ENCODE assay signal across 19 cellular contexts in genomic region chr1:206460846-206461426, GRCh38. TPM values are rescaled to one million over a fixed set of nuclear protein-coding genes. Genes with fewer than 3 reads are reported as not detected.
A peak's percentile ranks its signal among the peaks of the same experiment; 100 is the strongest.
DNase-seq lines count a peak whose midpoint lies in the region; TF ChIP-seq lines count a peak whose summit lies in the region.
"Had no signal": no experiment of that assay in that cellular context is flagged by ENCODE, and none has a peak within 500 bp of the region (broad histone marks: within the 10 kb centered on the region; RNA-seq: fewer than 3 reads in every experiment).

No MANE protein-coding gene starts in this region.

- H3K36me3 Mint-ChIP-seq in dendritic cell treated with granulocyte-macrophage colony-stimulating factor and Interleukin-4, amounts not matched to agents 40 ng/mL and 50 ng/mL, for 4 days (ENCODE audit: low read depth) = peaks cover 78% of the 10 kb centered on the region
- H3K36me3 Mint-ChIP-seq in nephron progenitor cell (ENCODE audit: low read depth) = peaks cover 38% of the 10 kb centered on the region
- H3K36me3 Mint-ChIP-seq: activated naive CD4-positive, alpha-beta T cell treated with anti-CD3 and anti-CD28 coated beads, Interleukin-2, amount 50 U/mL, for 24 hours; naive B cell had no signal

- intact Hi-C loops in dendritic cell treated with granulocyte-macrophage colony-stimulating factor and Interleukin-4, amounts not matched to agents 40 ng/mL and 50 ng/mL, for 4 days (cut with micrococcal nuclease) = no loop called here
- intact Hi-C loops in vagina (cut with DNase I) = no loop called here

- DNase-seq in cardiac muscle cell (ENCODE audit: low read depth in 1 of 2, low spot score in 1 of 2) (peak in 1 of 2 donors; percentile 76), nephron progenitor cell (no peak), vagina (ENCODE audit: extremely low spot score in 2 of 2) (no peak), NCI-H187 (lab: John Stamatoyannopoulos, UW) (no peak), SK-N-DZ (ENCODE audit: low spot score) (no peak), NCI-H345 treated with DMSO at 0.1 percent for 48 hours (lab: John Stamatoyannopoulos, UW; ENCODE audit: unreplicated experiment) (no peak)
- DNase-seq in activated CD8-positive, alpha-beta memory T cell treated with anti-CD3 and anti-CD28 coated beads, Interleukin-2, amount 50 U/mL, for 48 hours = no peak
- DNase-seq: IMR-90, naive B cell, NCI-H146, upper lobe of left lung had no signal

- peaks cover 58% of the 10 kb centered on the region for H3K4me1 Mint-ChIP-seq in dendritic cell treated with granulocyte-macrophage colony-stimulating factor and Interleukin-4, amounts not matched to agents 40 ng/mL and 50 ng/mL, for 4 days (ENCODE audit: low read depth)
- peaks cover 22% of the 10 kb centered on the region for H3K4me1 Mint-ChIP-seq in nephron progenitor cell

- H3K9me3 Mint-ChIP-seq in dendritic cell treated with granulocyte-macrophage colony-stimulating factor and Interleukin-4, amounts not matched to agents 40 ng/mL and 50 ng/mL, for 4 days = no peaks in the 10 kb centered on the region
- no peaks in the 10 kb centered on the region for H3K9me3 Mint-ChIP-seq in nephron progenitor cell
- H3K9me3 Mint-ChIP-seq: activated CD4-positive, alpha-beta memory T cell treated with anti-CD3 and anti-CD28 coated beads, Interleukin-2, amount 10 ng/mL, durations not matched to agents 7 days and 5 days; activated T-helper 2 cell treated with anti-CD3 and anti-CD28 coated beads, Interferon-gamma antibody, Interleukin-2, Interleukin-4, amounts not matched to agents 10 μg/mL and 5 μg/mL and 100 μg/mL, durations not matched to agents 14 hours and 24 hours and 36 hours; central memory CD8-positive, alpha-beta T cell; naive B cell; stimulated activated memory B cell treated with anti-CD40 and anti-IgM and Interleukin-4, amounts not matched to agents 10 μg/mL and 1 μg/mL and 100 μg/mL, for 72 hours had no signal

- H3K27ac ChIP-seq in cardiac muscle cell (peak overlapping the region; percentile 53), vagina (peak overlapping the region; percentile 3)
- H3K27ac ChIP-seq: left lung, prostate gland, upper lobe of left lung had no signal

- TF ChIP-seq CTCF in cardiac muscle cell (IDR thresholded peaks at IDR 0.05; ENCODE audit: low read depth, low read length) (no peak), nephron progenitor cell (IDR thresholded peaks at IDR 0.05) (no peak), vagina (IDR thresholded peaks at IDR 0.05) (no peak)

- H3K27me3 ChIP-seq in cardiac muscle cell = no peaks in the 10 kb centered on the region
- H3K27me3 ChIP-seq in vagina = no peaks in the 10 kb centered on the region
- H3K27me3 ChIP-seq: left lung, upper lobe of left lung had no signal

- H3K4me1 ChIP-seq in cardiac muscle cell (ENCODE audit: low read depth) = peaks cover 15% of the 10 kb centered on the region
- H3K4me1 ChIP-seq in vagina = peaks cover 36% of the 10 kb centered on the region
- H3K4me1 ChIP-seq: prostate gland had no signal

- H3K27me3 Mint-ChIP-seq in dendritic cell treated with granulocyte-macrophage colony-stimulating factor and Interleukin-4, amounts not matched to agents 40 ng/mL and 50 ng/mL, for 4 days = peaks cover under 1% of the 10 kb centered on the region
- H3K27me3 Mint-ChIP-seq in nephron progenitor cell (ENCODE audit: low read depth, poor library complexity) = no peaks in the 10 kb centered on the region
- H3K27me3 Mint-ChIP-seq: activated CD4-positive, alpha-beta memory T cell treated with anti-CD3 and anti-CD28 coated beads, Interleukin-2, amount 10 ng/mL, durations not matched to agents 7 days and 5 days; activated naive CD4-positive, alpha-beta T cell treated with anti-CD3 and anti-CD28 coated beads, Interleukin-2, amount 50 U/mL, for 24 hours; central memory CD8-positive, alpha-beta T cell; naive B cell; stimulated activated memory B cell treated with anti-CD40 and anti-IgM and Interleukin-4, amounts not matched to agents 10 μg/mL and 1 μg/mL and 100 μg/mL, for 72 hours had no signal

- no peak for TF ChIP-seq POLR2A in vagina (IDR thresholded peaks at IDR 0.05)

- peak overlapping the region; percentile 39 for H3K27ac Mint-ChIP-seq in dendritic cell treated with granulocyte-macrophage colony-stimulating factor and Interleukin-4, amounts not matched to agents 40 ng/mL and 50 ng/mL, for 4 days
- peak overlapping the region; percentile 34 for H3K27ac Mint-ChIP-seq in nephron progenitor cell
- H3K27ac Mint-ChIP-seq: activated CD4-positive, alpha-beta memory T cell treated with anti-CD3 and anti-CD28 coated beads, Interleukin-2, amount 10 ng/mL, durations not matched to agents 7 days and 5 days; activated T-helper 2 cell treated with anti-CD3 and anti-CD28 coated beads, Interferon-gamma antibody, Interleukin-2, Interleukin-4, amounts not matched to agents 10 μg/mL and 5 μg/mL and 100 μg/mL, durations not matched to agents 14 hours and 24 hours and 36 hours; stimulated activated memory B cell treated with anti-CD40 and anti-IgM and Interleukin-4, amounts not matched to agents 10 μg/mL and 1 μg/mL and 100 μg/mL, for 72 hours had no signal

- no peak overlapping the region for H3K4me3 Mint-ChIP-seq in dendritic cell treated with granulocyte-macrophage colony-stimulating factor and Interleukin-4, amounts not matched to agents 40 ng/mL and 50 ng/mL, for 4 days
- H3K4me3 Mint-ChIP-seq in nephron progenitor cell = no peak overlapping the region
- H3K4me3 Mint-ChIP-seq: activated CD4-positive, alpha-beta memory T cell treated with anti-CD3 and anti-CD28 coated beads, Interleukin-2, amount 10 ng/mL, durations not matched to agents 7 days and 5 days; activated naive CD4-positive, alpha-beta T cell treated with anti-CD3 and anti-CD28 coated beads, Interleukin-2, amount 50 U/mL, for 24 hours; central memory CD8-positive, alpha-beta T cell; naive B cell; stimulated activated memory B cell treated with anti-CD40 and anti-IgM and Interleukin-4, amounts not matched to agents 10 μg/mL and 1 μg/mL and 100 μg/mL, for 72 hours had no signal

- no peak overlapping the region for H3K4me3 ChIP-seq in cardiac muscle cell
- H3K4me3 ChIP-seq in vagina = no peak overlapping the region
- H3K4me3 ChIP-seq: left lung, prostate gland, upper lobe of left lung had no signal

- H3K9me3 ChIP-seq in cardiac muscle cell (ENCODE audit: low read depth) (no peaks in the 10 kb centered on the region), vagina (no peaks in the 10 kb centered on the region)
- H3K9me3 ChIP-seq: left lung, prostate gland, upper lobe of left lung had no signal

- peaks cover 10% of the 10 kb centered on the region for H3K36me3 ChIP-seq in cardiac muscle cell
- H3K36me3 ChIP-seq in vagina = peaks cover 0 to 7% of the 10 kb centered on the region in 2 donors
- H3K36me3 ChIP-seq: prostate gland had no signal

RNA-seq across cellular contexts. Expression of gene IKBKE, which starts 9.3 kb away (rescaled TPM):
- total RNA-seq in cardiac muscle cell = 22.8 and 24.7 TPM in 2 replicates
- polyA plus RNA-seq in cardiac muscle cell = 13.6 and 27.0 TPM in 2 replicates
- total RNA-seq in vagina = 10.1 TPM
- polyA plus RNA-seq in SK-N-DZ (2014; cell fraction: cytosol; rRNA removed) = 1.9 and 2.8 TPM in 2 replicates
- 3.7 and 5.6 TPM in 2 replicates for polyA plus RNA-seq in SK-N-DZ (2014; cell fraction: nucleus; rRNA removed)

RNA-seq across cellular contexts. Expression of gene RASSF5, which starts 46.4 kb away (rescaled TPM):
- 45.3 and 50.7 TPM in 2 replicates for total RNA-seq in cardiac muscle cell
- 40.9 and 42.0 TPM in 2 replicates for polyA plus RNA-seq in cardiac muscle cell
- total RNA-seq in vagina = 28.5 TPM
- polyA plus RNA-seq in SK-N-DZ (2014; cell fraction: cytosol; rRNA removed) = 0.05 TPM in 1 of 2 replicates, not detected in the other
- polyA plus RNA-seq in SK-N-DZ (2014; cell fraction: nucleus; rRNA removed) = not detected in 2 replicates
